Comparison of ENCODE assay signal across 13 cellular contexts in genomic region chr9:4559238-4560182, GRCh38.
DNase-seq lines count a peak whose midpoint lies in the region; ATAC-seq and TF ChIP-seq lines count a peak whose summit lies in the region.
"Had no signal": no experiment of that assay in that cellular context is flagged by ENCODE, and none has a peak within 500 bp of the region (broad histone marks: within the 10 kb centered on the region; RNA-seq: fewer than 3 reads in every experiment).

No MANE protein-coding gene starts in this region.

- in situ Hi-C loops in GM13977 (cut with MboI; ENCODE audit: low pct_unique_long_range_greater_than_20kb, low sequenced_read_pairs, unreplicated experiment) = no loop called here
- in situ Hi-C loops in IMR-90 (cut with MboI; ENCODE audit: low sequenced_read_pairs) = no loop called here

- H3K4me1 Mint-ChIP-seq in mesothelial cell of epicardium (peaks cover 4% of the 10 kb centered on the region), chondrocyte (ENCODE audit: low read depth) (peaks cover 6% of the 10 kb centered on the region)

- H3K9ac ChIP-seq in IMR-90 (ENCODE audit: low read depth, low read length) = no peak overlapping the region

- no peak overlapping the region for H3K4me3 ChIP-seq in IMR-90 (ENCODE audit: insufficient read depth, low read depth, low read length)
- H3K4me3 ChIP-seq: Peyer's patch had no signal

- no peaks in the 10 kb centered on the region for H3K9me1 ChIP-seq in IMR-90 (ENCODE audit: insufficient read depth, low read length)

- no peak overlapping the region for H2BK120ac ChIP-seq in IMR-90 (ENCODE audit: low read depth, low read length)

- no peak overlapping the region for H2BK5ac ChIP-seq in IMR-90 (ENCODE audit: low read depth, low read length, poor library complexity, severe bottlenecking)

- H3K4ac ChIP-seq in IMR-90 (ENCODE audit: low read depth, low read length) = no peak overlapping the region

- no peak overlapping the region for H2BK20ac ChIP-seq in IMR-90 (ENCODE audit: low read depth, low read length)

- no peak overlapping the region for H4K8ac ChIP-seq in IMR-90 (ENCODE audit: low read depth in 2 of 2, low read length in 2 of 2)

- H3K27ac Mint-ChIP-seq in mesothelial cell of epicardium (no peak overlapping the region), chondrocyte (ENCODE audit: unreplicated experiment) (no peak overlapping the region)

- TF ChIP-seq CTCF in GM13977 (IDR thresholded peaks at IDR 0.05; ENCODE audit: extremely low read depth, insufficient read depth, missing control alignments) (no peak), IMR-90 (conservative IDR thresholded peaks at IDR 0.05; ENCODE audit: low read depth, low read length) (no peak), mesothelial cell of epicardium (IDR thresholded peaks at IDR 0.05; ENCODE audit: unreplicated experiment) (no peak), chondrocyte (IDR thresholded peaks at IDR 0.05) (no peak)

- POLR2A ChIA-PET in IMR-90 (lab: Charles Lee; ENCODE audit: unreplicated experiment) = no interaction called here

- no peaks in the 10 kb centered on the region; the same call in 1 of the 2 replicates for H3K27me3 ChIP-seq in IMR-90 (ENCODE audit: control insufficient read depth, insufficient read depth, low read length)
- H3K27me3 ChIP-seq: BE2C, Peyer's patch had no signal

- CTCF ChIA-PET in IMR-90 (lab: Yijun Ruan, JAX) = interaction anchor here (0.8 kb wide), 1 partner anchor 10 kb away, joined by 3 read pairs; no protein-coding TSS in a partner anchor

- H3K36me3 ChIP-seq in IMR-90 (ENCODE audit: control insufficient read depth, insufficient read depth, low read length) = no peaks in the 10 kb centered on the region
- H3K36me3 ChIP-seq: BE2C had no signal

- no peak overlapping the region for H3K4me2 ChIP-seq in IMR-90 (ENCODE audit: low read depth, low read length)

- DNase-seq in GM13977 (ENCODE audit: low spot score) = peak; percentile 28
- no peak for DNase-seq in IMR-90
- DNase-seq in mucosa of gallbladder (ENCODE audit: low spot score) = no peak
- DNase-seq in mesothelial cell of epicardium (ENCODE audit: low spot score in 2 of 2, unreplicated experiment in 2 of 2) = no peak
- no peak for DNase-seq in NCI-H1092 (lab: John Stamatoyannopoulos, UW)
- no peak for DNase-seq in chondrocyte (ENCODE audit: low spot score)
- DNase-seq: activated T-cell treated with anti-CD3 and anti-CD28 coated beads, Interleukin-2, amount 50 U/mL, for 4 hours; BE2C; NCI-H1417; Peyer's patch had no signal

- H4K20me1 ChIP-seq in IMR-90 (ENCODE audit: insufficient read depth, low read length) = no peaks in the 10 kb centered on the region

- no peaks in the 10 kb centered on the region for H3K79me1 ChIP-seq in IMR-90 (ENCODE audit: low read depth in 1 of 2, low read length in 2 of 2)

- H3K4me3 Mint-ChIP-seq in mesothelial cell of epicardium = no peak overlapping the region
- no peak overlapping the region for H3K4me3 Mint-ChIP-seq in chondrocyte (ENCODE audit: unreplicated experiment)
- H3K4me3 Mint-ChIP-seq: activated T-cell treated with anti-CD3 and anti-CD28 coated beads, Interleukin-2, amount 50 U/mL, for 4 hours had no signal

- intact Hi-C loops in IMR-90 (cut with micrococcal nuclease) = loop anchor here (10.0 kb wide), 1 partner anchor 165 kb away; no protein-coding TSS in a partner anchor

- H2AFZ ChIP-seq in IMR-90 (replicated peaks; ENCODE audit: low read length, poor library complexity) = no peak overlapping the region

- no peak overlapping the region for H3K18ac ChIP-seq in IMR-90 (ENCODE audit: low read depth, low read length)

- dilution Hi-C loops in IMR-90 (cut with HindIII; ENCODE audit: low sequenced_read_pairs, unreplicated experiment) = no loop called here

- H2BK15ac ChIP-seq in IMR-90 (ENCODE audit: low read depth, low read length) = no peak overlapping the region

- no peaks in the 10 kb centered on the region for H3K27me3 Mint-ChIP-seq in mesothelial cell of epicardium (ENCODE audit: low read depth)
- H3K27me3 Mint-ChIP-seq in chondrocyte (ENCODE audit: low read depth) = no peaks in the 10 kb centered on the region

- H3K36me3 Mint-ChIP-seq in mesothelial cell of epicardium = no peaks in the 10 kb centered on the region
- peaks cover 4% of the 10 kb centered on the region for H3K36me3 Mint-ChIP-seq in chondrocyte (ENCODE audit: low read depth)

- H3K23ac ChIP-seq in IMR-90 (ENCODE audit: low read depth, low read length) = no peak overlapping the region

- no peak overlapping the region for H3K56ac ChIP-seq in IMR-90 (ENCODE audit: extremely low read depth, insufficient read depth, low read length)

- H3K9me3 Mint-ChIP-seq in mesothelial cell of epicardium (no peaks in the 10 kb centered on the region), chondrocyte (ENCODE audit: low read depth) (no peaks in the 10 kb centered on the region)
- H3K9me3 Mint-ChIP-seq: activated T-cell treated with anti-CD3 and anti-CD28 coated beads, Interleukin-2, amount 50 U/mL, for 4 hours had no signal

- no peak for TF ChIP-seq RAD21 in IMR-90 (IDR thresholded peaks at IDR 0.05; ENCODE audit: low read length)

- H4K91ac ChIP-seq in IMR-90 (ENCODE audit: insufficient read depth, low read depth, low read length) = no peak overlapping the region

- H2AK9ac ChIP-seq in IMR-90 (replicated peaks; ENCODE audit: low read depth, low read length, poor library complexity) = no peak overlapping the region

- no peak overlapping the region for H3K14ac ChIP-seq in IMR-90 (replicated peaks; ENCODE audit: low read depth, low read length)

- H2AK5ac ChIP-seq in IMR-90 (ENCODE audit: low read depth, low read length) = no peak overlapping the region

- no peak overlapping the region for H3K27ac ChIP-seq in IMR-90 (ENCODE audit: insufficient read depth, low read length)
- H3K27ac ChIP-seq: HL-60, Peyer's patch had no signal

- no peaks in the 10 kb centered on the region for H3K9me3 ChIP-seq in IMR-90 (ENCODE audit: control insufficient read depth, insufficient read depth, low read length)
- H3K9me3 ChIP-seq: BE2C, Peyer's patch had no signal

- no peak for TF ChIP-seq POLR2A in IMR-90 (IDR thresholded peaks at IDR 0.05; ENCODE audit: low read depth, low read length)

- H4K5ac ChIP-seq in IMR-90 (ENCODE audit: low read depth, low read length) = no peak overlapping the region

- WGBS in IMR-90 (ENCODE audit: extremely low coverage in 2 of 2, insufficient read length in 1 of 2), 2 experiments = no CpG with 5 or more reads among the region's 8 CpGs

- ATAC-seq in GM19455 (IDR thresholded peaks at IDR 0.05; ENCODE audit: unreplicated experiment) = peak; percentile 74
- peak; percentile 83 for ATAC-seq in HG02885 (IDR thresholded peaks at IDR 0.05; ENCODE audit: poor library complexity, unreplicated experiment)
- ATAC-seq in IMR-90 (ENCODE audit: low read depth) = no peak
- ATAC-seq: activated T-cell treated with anti-CD3 and anti-CD28 coated beads, Interleukin-2, amount 50 U/mL, for 4 hours had no signal

- H3K4me1 ChIP-seq in IMR-90 (ENCODE audit: control insufficient read depth, insufficient read depth, low read length) = no peaks in the 10 kb centered on the region
- H3K4me1 ChIP-seq: BE2C, Peyer's patch had no signal

- no TSS peak for BruUV-seq in IMR-90 (replicated peaks; lab: Mats Ljungman, UMichigan)

TF ChIP-seq in IMR-90, 13 proteins besides CTCF, POLR2A, EP300 and RAD21:
- TF ChIP-seq MAZ (IDR thresholded peaks at IDR 0.05; ENCODE audit: borderline replicate concordance, low read depth, low read length) (no peak), CHD1 (IDR thresholded peaks at IDR 0.05; ENCODE audit: low read depth, low read length) (no peak), SMC3 (IDR thresholded peaks at IDR 0.05; ENCODE audit: low read depth, low read length) (no peak), CEBPB (IDR thresholded peaks at IDR 0.05; ENCODE audit: low read depth, low read length) (peak; percentile 34; the same call in 1 of the 2 replicates)
- TF ChIP-seq, protein P1, sequence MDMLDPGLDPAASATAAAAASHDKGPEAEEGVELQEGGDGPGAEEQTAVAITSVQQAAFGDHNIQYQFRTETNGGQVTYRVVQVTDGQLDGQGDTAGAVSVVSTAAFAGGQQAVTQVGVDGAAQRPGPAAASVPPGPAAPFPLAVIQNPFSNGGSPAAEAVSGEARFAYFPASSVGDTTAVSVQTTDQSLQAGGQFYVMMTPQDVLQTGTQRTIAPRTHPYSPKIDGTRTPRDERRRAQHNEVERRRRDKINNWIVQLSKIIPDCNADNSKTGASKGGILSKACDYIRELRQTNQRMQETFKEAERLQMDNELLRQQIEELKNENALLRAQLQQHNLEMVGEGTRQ (IDR thresholded peaks at IDR 0.05; ENCODE audit: low read depth, low read length) = no peak
